In genomic region chr2:24489942-24490673, GRCh38 we compare ENCODE assay signal across 8 cellular contexts. TPM values are rescaled to one million over a fixed set of nuclear protein-coding genes. Genes with fewer than 3 reads are reported as not detected.
DNase-seq lines count a peak whose midpoint lies in the region; ATAC-seq and TF ChIP-seq lines count a peak whose summit lies in the region.

No MANE protein-coding gene starts in this region.

- H3K27me3 Mint-ChIP-seq in T-cell (no peaks in the 10 kb centered on the region), neural crest cell (ENCODE audit: low read depth) (peaks cover 15% of the 10 kb centered on the region)

- H3K4me3 Mint-ChIP-seq in T-cell = peak overlapping the region; percentile 89 to 94 (median 90)
- peak overlapping the region; percentile 92 for H3K4me3 Mint-ChIP-seq in neural crest cell

- CTCF ChIA-PET in T-cell (lab: Charles Lee) = no interaction called here

- H3K79me2 ChIP-seq in ACC112 (ENCODE audit: control insufficient read depth, insufficient read depth, low read length, unreplicated experiment) = peaks cover 21% of the 10 kb centered on the region

- H3K9me3 Mint-ChIP-seq in T-cell (no peaks in the 10 kb centered on the region), neural crest cell (no peaks in the 10 kb centered on the region)

- no peaks in the 10 kb centered on the region for H3K36me3 Mint-ChIP-seq in T-cell
- H3K36me3 Mint-ChIP-seq in neural crest cell (ENCODE audit: low read depth) = no peaks in the 10 kb centered on the region

- H3K4me3 ChIP-seq in ACC112 (ENCODE audit: low read depth, low read length) = peak overlapping the region; percentile 73

- H3K4me1 ChIP-seq in ACC112 (ENCODE audit: control insufficient read depth, insufficient read depth, low read length, unreplicated experiment) = peaks cover 18% of the 10 kb centered on the region

- no peaks in the 10 kb centered on the region for H3K27me3 ChIP-seq in ACC112 (ENCODE audit: insufficient read depth, low read length)

- H3K4me1 Mint-ChIP-seq in T-cell (peaks cover 50 to 51% (median 50%) of the 10 kb centered on the region in 3 donors), neural crest cell (peaks cover 34% of the 10 kb centered on the region)

- peak overlapping the region; percentile 88 for H2AFZ ChIP-seq in ACC112 (ENCODE audit: low read length, unreplicated experiment)

- peak overlapping the region; percentile 40 for H3K27ac ChIP-seq in ACC112 (ENCODE audit: low read depth, low read length)
- peak overlapping the region; percentile 69 for H3K27ac ChIP-seq in epithelial cell of prostate

- in situ Hi-C loops in GM13977 (cut with MboI; ENCODE audit: low pct_unique_long_range_greater_than_20kb, low sequenced_read_pairs, unreplicated experiment) = no loop called here

- POLR2A ChIA-PET in T-cell (lab: Charles Lee) = interaction anchor here in 1 of 2 donors (0.7 kb wide), 1 partner anchor 29 kb away, joined by 3 read pairs; no protein-coding TSS in a partner anchor

- ATAC-seq in T-cell (replicated peaks in 1 of 4) (no peak), HG03442 (IDR thresholded peaks at IDR 0.05; ENCODE audit: unreplicated experiment) (no peak)

- H3K27ac Mint-ChIP-seq in T-cell = peak overlapping the region; percentile 97
- peak overlapping the region; percentile 37 for H3K27ac Mint-ChIP-seq in neural crest cell (ENCODE audit: unreplicated experiment)

- no peaks in the 10 kb centered on the region for H3K36me3 ChIP-seq in ACC112 (ENCODE audit: insufficient read depth, low read length)

- no peak for TF ChIP-seq CTCF in GM13977 (IDR thresholded peaks at IDR 0.05; ENCODE audit: extremely low read depth, insufficient read depth, missing control alignments)
- TF ChIP-seq CTCF in neural crest cell (conservative IDR thresholded peaks at IDR 0.05) = no peak

- DNase-seq in GM13977 (ENCODE audit: low spot score) (peak; percentile 24), T-cell (peak in 2 of 34 experiments; percentile 1 to 3), epithelial cell of prostate (ENCODE audit: low read depth, low spot score) (no peak), neural crest cell (ENCODE audit: low read depth, low spot score) (no peak), GM19240 (ENCODE audit: insufficient read length, low spot score) (no peak)
- DNase-seq in activated effector memory CD4-positive, alpha-beta T cell treated with Interleukin-2 at 50 U/mL for 16 hours = no peak

RNA-seq across cellular contexts. Expression of gene NCOA1, which starts 0.9 kb away (rescaled TPM):
- total RNA-seq in T-cell (10 to 100 TPM; 34.7 to 55.5 (median 37.6) TPM), neural crest cell (19.8 and 20.1 TPM in 2 replicates)
